Comparison of ENCODE assay signal across 8 cellular contexts in the genomic region with DNA sequence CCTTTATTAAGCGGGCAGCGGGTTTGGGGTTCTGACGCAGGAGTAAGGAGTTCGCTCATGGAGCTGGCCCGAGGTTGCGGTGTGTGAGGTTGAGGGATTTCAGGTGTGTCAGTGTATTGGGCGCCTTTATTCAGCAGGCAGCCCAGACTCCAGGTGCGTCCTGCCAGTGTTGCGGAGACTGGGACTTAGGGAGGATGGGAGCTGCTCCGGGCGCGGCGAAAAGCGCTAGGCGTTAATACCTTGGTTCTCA. TPM values are rescaled to one million over a fixed set of nuclear protein-coding genes. Genes with fewer than 3 reads are reported as not detected.
DNase-seq lines count a peak whose midpoint lies in the region; ATAC-seq and TF ChIP-seq lines count a peak whose summit lies in the region.

No MANE protein-coding gene starts in this region.

- H3K9me3 ChIP-seq in HUES6 (ENCODE audit: control insufficient read depth, insufficient read depth, low read depth, low read length) (no peaks in the 10 kb centered on the region), breast epithelium (no peaks in the 10 kb centered on the region), mucosa of rectum (ENCODE audit: control insufficient read depth in 2 of 2, low read length in 2 of 2) (no peaks in the 10 kb centered on the region)

- H3K27ac ChIP-seq in ACC112 (ENCODE audit: low read depth, low read length) (peak overlapping the region; percentile 41), HUES6 (ENCODE audit: low read depth, low read length) (peak overlapping the region; percentile 97), breast epithelium (peak overlapping the region; percentile 97), mucosa of rectum (ENCODE audit: low read depth in 2 of 2, low read length in 2 of 2) (peak overlapping the region; percentile 91 to 94)

- intact Hi-C loops in breast epithelium (cut with DNase I; ENCODE audit: low total_unique reads), result loop anchor here (10.0 kb wide), 1 partner anchor 1054 kb away; no protein-coding TSS in a partner anchor

- TF ChIP-seq CTCF in breast epithelium (IDR thresholded peaks at IDR 0.05), result no peak

- peak overlapping the region; percentile 98 for H3K9ac ChIP-seq in HUES6 (ENCODE audit: low read length)
- peak overlapping the region; percentile 89 to 91 for H3K9ac ChIP-seq in mucosa of rectum (ENCODE audit: low read depth in 1 of 2, low read length in 2 of 2)

- H3K4me3 ChIP-seq in ACC112 (ENCODE audit: low read depth, low read length) (peak overlapping the region; percentile 90), HUES6 (ENCODE audit: low read depth, low read length) (peak overlapping the region; percentile 93), breast epithelium (peak overlapping the region; percentile 81 to 99 (median 85)), mucosa of rectum (ENCODE audit: low read length in 2 of 2) (peak overlapping the region; percentile 78 to 88)

- H2AFZ ChIP-seq in ACC112 (ENCODE audit: low read length, unreplicated experiment), result no peak overlapping the region

- DNase-seq in breast epithelium (ENCODE audit: low spot score in 2 of 2) (no peak), D341Med (ENCODE audit: low spot score) (no peak)

- no peak for TF ChIP-seq POLR2A in breast epithelium (IDR thresholded peaks at IDR 0.05)

- H3K4me1 ChIP-seq in ACC112 (ENCODE audit: control insufficient read depth, insufficient read depth, low read length, unreplicated experiment), result peaks cover 5% of the 10 kb centered on the region
- H3K4me1 ChIP-seq in HUES6 (ENCODE audit: control insufficient read depth, insufficient read depth, low read length), result 0 out of 2 replicates have a peak, but pooled peaks cover 3% of the 10 kb centered on the region
- H3K4me1 ChIP-seq in breast epithelium, result peaks cover 7 to 8% of the 10 kb centered on the region in 2 donors
- peaks cover 21 to 31% of the 10 kb centered on the region in 2 donors for H3K4me1 ChIP-seq in mucosa of rectum (ENCODE audit: control insufficient read depth in 2 of 2, insufficient read depth in 2 of 2, low read length in 2 of 2)

- H3K36me3 ChIP-seq in ACC112 (ENCODE audit: insufficient read depth, low read length), result peaks cover 8% of the 10 kb centered on the region; the same call in 1 of the 2 replicates
- peaks cover 56% of the 10 kb centered on the region for H3K36me3 ChIP-seq in HUES6 (ENCODE audit: control insufficient read depth, insufficient read depth, low read length)
- peaks cover 10% of the 10 kb centered on the region for H3K36me3 ChIP-seq in breast epithelium
- peaks cover 40 to 41% of the 10 kb centered on the region in 2 donors for H3K36me3 ChIP-seq in mucosa of rectum (ENCODE audit: control insufficient read depth in 2 of 2, insufficient read depth in 2 of 2, low read length in 2 of 2)

- H3K27me3 ChIP-seq in ACC112 (ENCODE audit: insufficient read depth, low read length), result no peaks in the 10 kb centered on the region
- H3K27me3 ChIP-seq in HUES6 (ENCODE audit: control insufficient read depth, insufficient read depth, low read length), result no peaks in the 10 kb centered on the region
- no peaks in the 10 kb centered on the region for H3K27me3 ChIP-seq in breast epithelium
- H3K27me3 ChIP-seq in mucosa of rectum (ENCODE audit: control insufficient read depth in 2 of 2, insufficient read depth in 2 of 2, low read length in 2 of 2), result no peaks in the 10 kb centered on the region

- no peak for ATAC-seq in HG03045 (IDR thresholded peaks at IDR 0.05; ENCODE audit: unreplicated experiment)
- ATAC-seq in HG03439 (IDR thresholded peaks at IDR 0.05; ENCODE audit: unreplicated experiment), result no peak
- ATAC-seq in HG02678 (IDR thresholded peaks at IDR 0.05; ENCODE audit: unreplicated experiment), result no peak

- H3K79me2 ChIP-seq in ACC112 (ENCODE audit: control insufficient read depth, insufficient read depth, low read length, unreplicated experiment), result peaks cover 51% of the 10 kb centered on the region

RNA-seq across cellular contexts. Expression of a gene that starts 0.8 kb away (rescaled TPM):
- 1,000 to 10,000 TPM in 1 of 3 donors, 100 to 1,000 TPM in 2; 687 to 1,274 (median 863) TPM for total RNA-seq in breast epithelium

RNA-seq across cellular contexts. Expression of a gene that starts 10.1 kb away (rescaled TPM):
- total RNA-seq in breast epithelium, result 10 to 100 TPM; 10.4 to 13.1 (median 11.1) TPM

RNA-seq across cellular contexts. Expression of a gene that starts 10.6 kb away (rescaled TPM):
- 10 to 100 TPM; 29.4 to 49.5 (median 44.3) TPM for total RNA-seq in breast epithelium

RNA-seq across cellular contexts. Expression of a gene that starts 29.1 kb away (rescaled TPM):
- total RNA-seq in breast epithelium, result 10 to 100 TPM; 48.1 to 66.2 (median 60.6) TPM

RNA-seq across cellular contexts. Expression of a gene that starts 29.6 kb away (rescaled TPM):
- not detected for total RNA-seq in breast epithelium

Comparison
In these comparisons a context has a peak if more than half of its experiments do, and no peak if none do; other contexts are left out.
1. H3K27ac ChIP-seq: peak in every context shown above with its lines; median percentile 97 in HUES6; 97 in breast epithelium; 92 in mucosa of rectum; 41 in ACC112.